Comparison of ENCODE assay signal across 10 cellular contexts in the genomic region with DNA sequence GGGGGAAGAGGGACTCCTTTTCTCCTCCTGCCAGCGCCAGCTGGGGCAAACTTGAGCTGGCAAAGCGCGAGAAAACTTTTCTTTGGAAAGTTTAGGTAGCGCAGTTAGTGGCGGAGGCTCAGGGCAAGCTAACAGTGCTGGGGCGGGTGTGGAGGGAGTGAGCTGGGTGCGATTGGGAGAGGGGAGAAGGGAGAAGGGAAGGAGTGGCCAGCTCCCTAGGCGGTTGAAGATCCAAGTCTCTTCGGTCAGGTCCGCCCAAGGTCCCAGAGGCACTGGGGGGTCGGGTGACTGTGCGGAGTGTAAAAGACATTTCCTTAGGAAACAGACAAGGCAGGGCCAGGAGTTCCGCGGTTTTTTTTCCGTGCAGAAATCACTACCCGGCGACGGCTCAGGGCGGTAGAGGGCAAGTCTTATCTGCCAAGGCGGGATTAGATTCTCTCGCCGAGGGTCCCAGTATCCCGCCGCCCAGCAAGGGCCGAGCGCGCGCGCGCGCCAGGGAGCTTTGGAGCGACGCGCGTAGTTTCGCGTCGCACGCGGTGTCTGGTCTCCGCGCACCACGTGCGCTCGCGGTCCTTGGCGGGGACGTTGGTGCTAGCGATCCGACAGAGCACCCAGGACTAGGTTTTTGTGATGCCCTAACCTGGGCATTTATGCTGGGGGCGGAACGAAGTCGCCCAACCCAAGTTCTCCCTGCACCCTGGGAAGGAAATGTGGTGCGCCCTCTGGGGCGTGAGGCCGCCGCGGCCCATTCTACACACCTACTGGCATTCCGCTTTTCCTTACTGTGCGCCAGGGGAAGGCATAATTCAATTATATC. TPM values are rescaled to one million over a fixed set of nuclear protein-coding genes. Genes with fewer than 3 reads are reported as not detected.
DNase-seq lines count a peak whose midpoint lies in the region; ATAC-seq and TF ChIP-seq lines count a peak whose summit lies in the region.
"Had no signal": no experiment of that assay in that cellular context is flagged by ENCODE, and none has a peak within 500 bp of the region (broad histone marks: within the 10 kb centered on the region; RNA-seq: fewer than 3 reads in every experiment).

No MANE protein-coding gene starts in this region.

- ATAC-seq in activated naive CD4-positive, alpha-beta T cell treated with anti-CD3 and anti-CD28 coated beads, Interleukin-2, amount 50 U/mL, for 72 hours, result no peak
- ATAC-seq in HG02623 (IDR thresholded peaks at IDR 0.05; ENCODE audit: unreplicated experiment) (no peak), HG03442 (IDR thresholded peaks at IDR 0.05; ENCODE audit: unreplicated experiment) (no peak), GM21447 (IDR thresholded peaks at IDR 0.05; ENCODE audit: unreplicated experiment) (no peak)

- H3K9me3 ChIP-seq in muscle layer of duodenum (ENCODE audit: control insufficient read depth in 1 of 2, low read length in 2 of 2), result no peaks in the 10 kb centered on the region

- peaks cover 2% of the 10 kb centered on the region for H3K4me1 Mint-ChIP-seq in activated naive CD4-positive, alpha-beta T cell treated with anti-CD3 and anti-CD28 coated beads, Interleukin-2, amount 10 ng/mL, durations not matched to agents 7 days and 5 days

- no peaks in the 10 kb centered on the region for H3K9me3 Mint-ChIP-seq in activated naive CD4-positive, alpha-beta T cell treated with anti-CD3 and anti-CD28 coated beads, Interleukin-2, amount 10 ng/mL, durations not matched to agents 7 days and 5 days
- H3K9me3 Mint-ChIP-seq in activated naive CD4-positive, alpha-beta T cell treated with anti-CD3 and anti-CD28 coated beads, Interleukin-2, amount 50 U/mL, for 72 hours, result no peaks in the 10 kb centered on the region

- no peaks in the 10 kb centered on the region for H3K36me3 Mint-ChIP-seq in activated naive CD4-positive, alpha-beta T cell treated with anti-CD3 and anti-CD28 coated beads, Interleukin-2, amount 10 ng/mL, durations not matched to agents 7 days and 5 days
- H3K36me3 Mint-ChIP-seq in activated naive CD4-positive, alpha-beta T cell treated with anti-CD3 and anti-CD28 coated beads, Interleukin-2, amount 50 U/mL, for 72 hours, result peaks cover 0 to 15% of the 10 kb centered on the region in 2 donors

- peaks cover 4% of the 10 kb centered on the region for H3K27me3 Mint-ChIP-seq in activated naive CD4-positive, alpha-beta T cell treated with anti-CD3 and anti-CD28 coated beads, Interleukin-2, amount 10 ng/mL, durations not matched to agents 7 days and 5 days

- H3K4me3 ChIP-seq in fibroblast of mammary gland (ENCODE audit: control insufficient read depth, low read depth, low read length) (peak overlapping the region; percentile 37), muscle layer of duodenum (ENCODE audit: low read depth in 1 of 2, low read length in 2 of 2) (peak overlapping the region; percentile 63 to 78)

- H3K27me3 ChIP-seq in muscle layer of duodenum (ENCODE audit: low read depth, low read length), result peaks cover 50% of the 10 kb centered on the region

- H3K27ac Mint-ChIP-seq in activated naive CD4-positive, alpha-beta T cell treated with anti-CD3 and anti-CD28 coated beads, Interleukin-2, amount 10 ng/mL, durations not matched to agents 7 days and 5 days, result peak overlapping the region; percentile 5
- peak overlapping the region in 1 of 2 donors; percentile 50 for H3K27ac Mint-ChIP-seq in activated naive CD4-positive, alpha-beta T cell treated with anti-CD3 and anti-CD28 coated beads, Interleukin-2, amount 50 U/mL, for 72 hours

- no peak for DNase-seq in activated naive CD4-positive, alpha-beta T cell treated with anti-CD3 and anti-CD28 coated beads, Interleukin-2, amount 10 ng/mL, durations not matched to agents 7 days and 5 days
- DNase-seq in activated naive CD4-positive, alpha-beta T cell treated with anti-CD3 and anti-CD28 coated beads, Interleukin-2, amount 50 U/mL, for 72 hours (ENCODE audit: low spot score in 2 of 2), result no peak
- no peak for DNase-seq in fibroblast of mammary gland (ENCODE audit: low read depth)
- DNase-seq in cerebellar nuclear complex (lab: John Stamatoyannopoulos, UW), result no peak
- DNase-seq: activated CD4-positive, alpha-beta T cell treated with anti-CD3 and anti-CD28 coated beads, Interleukin-2, amount 50 U/mL, for 4 hours had no signal

- TF ChIP-seq CTCF in fibroblast of mammary gland (conservative IDR thresholded peaks at IDR 0.05; ENCODE audit: control insufficient read depth, insufficient read depth, low read depth, low read length), result no peak

- CTCF ChIA-PET in activated naive CD4-positive, alpha-beta T cell treated with anti-CD3 and anti-CD28 coated beads, Interleukin-2, amount 10 ng/mL, durations not matched to agents 7 days and 5 days (lab: Charles Lee), result interaction anchor here (1.3 kb wide), 1 partner anchor 24 kb away, joined by 3 read pairs; no protein-coding TSS in a partner anchor

- H3K27ac ChIP-seq in muscle layer of duodenum (ENCODE audit: low read length), result peak overlapping the region; percentile 72
- H3K27ac ChIP-seq: C4-2B had no signal

- no peak overlapping the region for H3K4me3 Mint-ChIP-seq in activated naive CD4-positive, alpha-beta T cell treated with anti-CD3 and anti-CD28 coated beads, Interleukin-2, amount 10 ng/mL, durations not matched to agents 7 days and 5 days

- H3K36me3 ChIP-seq in muscle layer of duodenum (ENCODE audit: control insufficient read depth in 1 of 2, insufficient read depth in 2 of 2, low read length in 2 of 2), result no peaks in the 10 kb centered on the region

- H3K4me1 ChIP-seq in muscle layer of duodenum (ENCODE audit: control insufficient read depth in 1 of 2, insufficient read depth in 2 of 2, low read length in 2 of 2), result peaks cover 0 to 46% of the 10 kb centered on the region in 2 donors

RNA-seq across cellular contexts. Expression of a gene that starts 33.7 kb away (rescaled TPM):
- not detected for total RNA-seq in activated naive CD4-positive, alpha-beta T cell treated with anti-CD3 and anti-CD28 coated beads, Interleukin-2, amount 50 U/mL, for 72 hours
